Comparison of ENCODE assay signal across 1 cellular context in the genomic region with DNA sequence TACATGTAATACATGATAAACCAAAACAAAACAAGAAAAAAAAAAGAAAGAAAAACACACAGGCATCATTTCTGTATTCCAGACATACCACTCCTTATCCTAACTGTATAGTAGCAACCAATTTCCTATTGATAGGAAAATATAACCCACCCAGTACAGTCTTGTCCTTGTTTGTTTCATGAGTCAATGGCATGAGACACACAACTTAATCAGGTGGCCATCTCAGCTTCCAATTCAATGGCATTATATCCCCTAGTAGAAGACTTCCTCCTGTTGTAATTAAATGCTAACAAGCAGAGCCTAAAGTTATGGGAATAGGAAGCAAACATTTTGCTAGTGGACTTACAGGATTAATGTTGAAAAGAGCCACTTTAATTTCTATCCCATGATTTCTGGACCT.
TF ChIP-seq lines count a peak whose summit lies in the region.

No MANE protein-coding gene starts in this region.

TF ChIP-seq in SK-N-SH, 30 proteins besides CTCF, POLR2A, EP300 and RAD21:
- TF ChIP-seq TAF1 (IDR thresholded peaks at IDR 0.05; ENCODE audit: borderline replicate concordance, low read depth, low read length) (no peak), NRF1 (IDR thresholded peaks at IDR 0.05; ENCODE audit: low read depth, low read length) (no peak), GABPA (IDR thresholded peaks at IDR 0.05; ENCODE audit: low read depth) (no peak), JUND (IDR thresholded peaks at IDR 0.05) (no peak), SMC3 (IDR thresholded peaks at IDR 0.05; ENCODE audit: low read depth, low read length) (no peak), FOXM1 (IDR thresholded peaks at IDR 0.05; ENCODE audit: low read depth) (no peak), GATA2 (CRISPR knock-in tag; IDR thresholded peaks at IDR 0.05) (no peak)
- TF ChIP-seq, protein P1, sequence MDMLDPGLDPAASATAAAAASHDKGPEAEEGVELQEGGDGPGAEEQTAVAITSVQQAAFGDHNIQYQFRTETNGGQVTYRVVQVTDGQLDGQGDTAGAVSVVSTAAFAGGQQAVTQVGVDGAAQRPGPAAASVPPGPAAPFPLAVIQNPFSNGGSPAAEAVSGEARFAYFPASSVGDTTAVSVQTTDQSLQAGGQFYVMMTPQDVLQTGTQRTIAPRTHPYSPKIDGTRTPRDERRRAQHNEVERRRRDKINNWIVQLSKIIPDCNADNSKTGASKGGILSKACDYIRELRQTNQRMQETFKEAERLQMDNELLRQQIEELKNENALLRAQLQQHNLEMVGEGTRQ (IDR thresholded peaks at IDR 0.05; ENCODE audit: borderline replicate concordance, low read depth, low read length): no peak
- TF ChIP-seq, protein P2, sequence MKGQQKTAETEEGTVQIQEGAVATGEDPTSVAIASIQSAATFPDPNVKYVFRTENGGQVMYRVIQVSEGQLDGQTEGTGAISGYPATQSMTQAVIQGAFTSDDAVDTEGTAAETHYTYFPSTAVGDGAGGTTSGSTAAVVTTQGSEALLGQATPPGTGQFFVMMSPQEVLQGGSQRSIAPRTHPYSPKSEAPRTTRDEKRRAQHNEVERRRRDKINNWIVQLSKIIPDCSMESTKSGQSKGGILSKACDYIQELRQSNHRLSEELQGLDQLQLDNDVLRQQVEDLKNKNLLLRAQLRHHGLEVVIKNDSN (IDR thresholded peaks at IDR 0.05; ENCODE audit: borderline replicate concordance, low read depth): no peak
TF ChIP-seq in SK-N-SH: peak in this region for 0.
